8 cellular contexts compared by ENCODE assay signal in the genomic region with DNA sequence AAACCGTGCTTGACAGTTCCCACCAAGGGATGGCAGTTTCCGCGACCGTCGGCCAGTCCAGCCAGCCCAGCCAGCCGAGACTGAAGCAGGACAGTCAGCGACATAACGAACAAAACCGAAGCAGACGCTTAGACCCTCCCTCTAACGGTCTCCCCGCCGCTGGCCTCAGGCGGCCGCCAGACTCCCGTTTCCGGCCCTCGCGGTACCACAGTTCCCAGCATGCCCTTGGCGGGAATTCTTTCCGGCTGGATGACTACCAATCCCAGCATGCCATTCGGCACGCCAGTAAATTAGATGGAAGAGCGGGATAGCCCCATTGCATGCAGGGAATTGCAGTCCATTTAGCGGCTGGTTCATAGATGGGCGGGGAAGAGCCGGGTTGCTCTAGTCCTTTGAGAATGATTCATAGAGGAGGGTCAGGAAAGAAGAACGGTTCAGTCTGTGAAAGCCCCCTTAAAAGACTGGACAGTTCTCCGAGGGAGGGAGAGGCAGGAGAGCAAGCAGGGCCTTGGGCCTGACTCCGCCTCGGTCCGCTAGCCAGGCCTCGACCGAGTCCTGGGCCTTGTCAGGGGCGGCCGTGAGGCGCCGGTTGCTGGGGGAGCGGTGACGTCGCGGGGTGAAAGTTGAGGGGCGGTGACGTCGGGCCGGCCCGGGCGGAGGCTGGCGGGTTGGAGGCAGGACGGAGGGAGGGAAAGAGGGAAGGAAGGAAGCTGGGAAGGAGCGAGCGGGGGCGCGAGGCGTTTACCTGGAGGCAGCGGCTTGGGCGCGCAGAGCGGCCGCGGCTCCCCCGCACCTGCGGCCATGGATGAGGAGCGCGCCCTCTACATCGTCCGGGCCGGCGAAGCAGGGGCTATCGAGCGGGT. TPM values are rescaled to one million over a fixed set of nuclear protein-coding genes. Genes with fewer than 3 reads are reported as not detected.
DNase-seq lines count a peak whose midpoint lies in the region; ATAC-seq, FAIRE-seq and TF ChIP-seq lines count a peak whose summit lies in the region.

RIC8B (plus strand) TSS at position 738 of the 863 bp plus-strand sequence; CDS start at position 802, 64 bp downstream.

- peak within 1 kb of the TSS; percentile 95 for H3K4me3 Mint-ChIP-seq in Caco-2 (ENCODE audit: unreplicated experiment)

- H3K27me3 ChIP-seq in Caco-2 (replicated peaks; ENCODE audit: control insufficient read depth, insufficient read depth, low read length) (no peaks in the 10 kb centered on the region), HUES48 (ENCODE audit: control insufficient read depth, insufficient read depth, low read length) (no peaks in the 10 kb centered on the region), OCI-LY3 (ENCODE audit: low read depth, low read length) (peaks cover 12% of the 10 kb centered on the region), endothelial cell of umbilical vein (ENCODE audit: control insufficient read depth in 2 of 2, insufficient read depth in 2 of 2, low read length in 2 of 2) (no peaks in the 10 kb centered on the region)

- H3K9ac ChIP-seq in HUES48 (ENCODE audit: low read depth, low read length) (peak within 1 kb of the TSS; percentile 85), OCI-LY3 (ENCODE audit: low read length) (peak within 1 kb of the TSS; percentile 74), endothelial cell of umbilical vein (replicated peaks; ENCODE audit: extremely low read depth, insufficient read depth, low read length) (peak within 1 kb of the TSS; percentile 96)

- no peaks in the 10 kb centered on the region for H3K9me3 Mint-ChIP-seq in Caco-2 (ENCODE audit: unreplicated experiment)

- H3K4me2 ChIP-seq in OCI-LY3 (ENCODE audit: low read length) (peak within 1 kb of the TSS; percentile 77), endothelial cell of umbilical vein (ENCODE audit: insufficient read depth, low read length) (peak within 1 kb of the TSS; percentile 83)

- FAIRE-seq in endothelial cell of umbilical vein (lab: Jason Lieb, UNC) = peak; percentile 99

- peak within 1 kb of the TSS; percentile 79 for H3K4me3 ChIP-seq in Caco-2 (ENCODE audit: low read depth, low read length)
- H3K4me3 ChIP-seq in HUES48 (ENCODE audit: low read depth, low read length) = peak within 1 kb of the TSS; percentile 85
- peak within 1 kb of the TSS; percentile 94 for H3K4me3 ChIP-seq in OCI-LY3 (ENCODE audit: low read length)
- H3K4me3 ChIP-seq in endothelial cell of umbilical vein (replicated peaks in 1 of 3; ENCODE audit: insufficient read depth in 1 of 3, low read depth in 1 of 3, low read length in 3 of 3) = peak within 1 kb of the TSS; percentile 52 to 84 (median 74)

- no peaks in the 10 kb centered on the region for H3K27me3 Mint-ChIP-seq in Caco-2 (ENCODE audit: insufficient read depth, unreplicated experiment)

- peaks cover 31% of the 10 kb centered on the region for H3K79me2 ChIP-seq in OCI-LY3 (ENCODE audit: low read length)
- peaks cover 37% of the 10 kb centered on the region for H3K79me2 ChIP-seq in endothelial cell of umbilical vein (ENCODE audit: control insufficient read depth, insufficient read depth, low read length)

- dilution Hi-C loops in endothelial cell of umbilical vein (cut with MboI; ENCODE audit: extremely low pct_ligation_motif_present, low sequenced_read_pairs) = no loop called here

- H2AFZ ChIP-seq in OCI-LY3 (ENCODE audit: low read depth, low read length) = peak within 1 kb of the TSS; percentile 99
- peak within 1 kb of the TSS; percentile 89 for H2AFZ ChIP-seq in endothelial cell of umbilical vein (ENCODE audit: low read depth, low read length)

- peak within 1 kb of the TSS; percentile 97 for H3K27ac ChIP-seq in HUES48 (ENCODE audit: low read depth, low read length)
- peak within 1 kb of the TSS; percentile 62 for H3K27ac ChIP-seq in OCI-LY3 (ENCODE audit: low read length)
- H3K27ac ChIP-seq in endothelial cell of umbilical vein (ENCODE audit: insufficient read depth, low read depth, low read length) = peak within 1 kb of the TSS; percentile 91

- H3K4me1 Mint-ChIP-seq in Caco-2 (ENCODE audit: low read depth, unreplicated experiment) = peaks cover 14% of the 10 kb centered on the region

- ATAC-seq in GM21390 (IDR thresholded peaks at IDR 0.05; ENCODE audit: unreplicated experiment) = peak; percentile 87

- H4K20me1 ChIP-seq in OCI-LY3 (ENCODE audit: insufficient read depth, low read length) = no peaks in the 10 kb centered on the region
- H4K20me1 ChIP-seq in endothelial cell of umbilical vein (replicated peaks; ENCODE audit: control insufficient read depth, extremely low read depth, insufficient read depth, low read length) = no peaks in the 10 kb centered on the region

- CTCF ChIA-PET in Caco-2 (lab: Charles Lee) = interaction anchor here (0.5 kb wide), 1 partner anchor 12 kb away, joined by 3 read pairs; no protein-coding TSS in a partner anchor
- CTCF ChIA-PET in endothelial cell of umbilical vein (lab: Charles Lee) = interaction anchor here (1.0 kb wide), 1 partner anchor 11 kb away, joined by 3 read pairs; no protein-coding TSS in a partner anchor

- H3K36me3 ChIP-seq in Caco-2 (ENCODE audit: control insufficient read depth, insufficient read depth, low read length) (no peaks in the 10 kb centered on the region), HUES48 (ENCODE audit: control insufficient read depth, insufficient read depth, low read length) (0 out of 2 replicates have a peak, but pooled peaks cover 8% of the 10 kb centered on the region), OCI-LY3 (replicated peaks; ENCODE audit: low read depth, low read length) (no peaks in the 10 kb centered on the region), endothelial cell of umbilical vein (ENCODE audit: control insufficient read depth in 2 of 2, extremely low read depth in 1 of 2, insufficient read depth in 2 of 2, low read length in 2 of 2) (no peaks in the 10 kb centered on the region)

- peaks cover 8% of the 10 kb centered on the region for H3K36me3 Mint-ChIP-seq in Caco-2 (ENCODE audit: insufficient read depth, unreplicated experiment)

- H3K9me3 ChIP-seq in Caco-2 (no peaks in the 10 kb centered on the region), HUES48 (ENCODE audit: control insufficient read depth, insufficient read depth, low read length) (no peaks in the 10 kb centered on the region), OCI-LY3 (ENCODE audit: insufficient read depth, low read length) (no peaks in the 10 kb centered on the region), endothelial cell of umbilical vein (replicated peaks; ENCODE audit: control insufficient read depth, insufficient read depth, low read length) (no peaks in the 10 kb centered on the region)

- intact Hi-C loops in Caco-2 (cut with micrococcal nuclease; ENCODE audit: unreplicated experiment) (loop anchor here (1.0 to 5.0 kb wide), 3 partner anchors 17 to 183 kb away; partner anchors contain the start of gene TMEM263), endothelial cell of umbilical vein (cut with micrococcal nuclease) (loop anchor here (1.0 to 5.0 kb wide), 6 partner anchors 67 to 527 kb away; partner anchors contain the start of genes CKAP4, CRY1, POLR3B and TCP11L2)

- POLR2A ChIA-PET in Caco-2 (lab: Charles Lee) (interaction anchor here (0.6 to 1.0 kb wide), 3 partner anchors 14 to 416 kb away, joined by 3 read pairs; no protein-coding TSS in a partner anchor), endothelial cell of umbilical vein (lab: Charles Lee) (interaction anchor here (0.6 to 1.0 kb wide), 3 partner anchors 16 to 181 kb away, joined by 4 read pairs; partner anchors contain the start of gene TMEM263)

- BruUV-seq in Caco-2 (replicated peaks; lab: Mats Ljungman, UMichigan) (no TSS peak), endothelial cell of umbilical vein (replicated peaks; lab: Mats Ljungman, UMichigan) (no TSS peak)

- TF ChIP-seq CTCF in Caco-2 (IDR thresholded peaks at IDR 0.05; ENCODE audit: insufficient read depth in 1 of 2, low read depth in 1 of 2, low read length in 1 of 2, severe bottlenecking in 1 of 2, unreplicated experiment in 1 of 2) (peak in 1 of 2 experiments; percentile 7), OCI-LY3 (IDR thresholded peaks at IDR 0.05; ENCODE audit: low read depth, low read length) (peak; percentile 9; the same call in 1 of the 2 replicates), endothelial cell of umbilical vein (IDR thresholded peaks at IDR 0.05; ENCODE audit: extremely low read depth in 1 of 2, insufficient read depth in 1 of 2, low read depth in 1 of 2, low read length in 2 of 2) (peak in 1 of 2 donors; percentile 2)

- H3K9me1 ChIP-seq in endothelial cell of umbilical vein (replicated peaks; ENCODE audit: control insufficient read depth, extremely low read depth, insufficient read depth, low read length) = no peaks in the 10 kb centered on the region

- peak within 1 kb of the TSS; percentile 98 for H3K27ac Mint-ChIP-seq in Caco-2 (ENCODE audit: unreplicated experiment)

- H3K4me1 ChIP-seq in Caco-2 = peaks cover 11% of the 10 kb centered on the region; the same call in 1 of the 2 replicates
- H3K4me1 ChIP-seq in HUES48 (ENCODE audit: control insufficient read depth, insufficient read depth, low read length) = peaks cover 44% of the 10 kb centered on the region
- H3K4me1 ChIP-seq in OCI-LY3 (ENCODE audit: low read length) = peaks cover 12% of the 10 kb centered on the region
- peaks cover 12% of the 10 kb centered on the region for H3K4me1 ChIP-seq in endothelial cell of umbilical vein (ENCODE audit: control insufficient read depth, extremely low read depth, insufficient read depth, low read length)

- DNase-seq in Caco-2 (peak; percentile 96 to 98), activated T-cell treated with anti-CD3 and anti-CD28 coated beads for 1 hour (ENCODE audit: low read depth) (peak; percentile 57), endothelial cell of umbilical vein (ENCODE audit: low read depth, low spot score) (peak; percentile 99), middle frontal gyrus (ENCODE audit: extremely low spot score, low spot score) (peak; percentile 96)
- peak; percentile 74 to 77 for DNase-seq in stimulated activated CD8-positive, alpha-beta memory T cell treated with anti-CD3 and anti-CD28 coated beads, Interleukin-2, amount 100 ng/mL, for 48 hours (ENCODE audit: low read depth in 2 of 2)

- peak; percentile 91 for TF ChIP-seq POLR2A in endothelial cell of umbilical vein (IDR thresholded peaks at IDR 0.05; ENCODE audit: low read depth, low read length)

TF ChIP-seq in endothelial cell of umbilical vein, 7 proteins besides CTCF, POLR2A, EP300 and RAD21 (continues in another document):
- TF ChIP-seq FOS (IDR thresholded peaks at IDR 0.05; ENCODE audit: borderline replicate concordance, insufficient read depth, low read length) (peak; percentile 66), POLR2AphosphoS5 (IDR thresholded peaks at IDR 0.05; ENCODE audit: insufficient read depth, low read depth, low read length) (peak; percentile 67), MYC (IDR thresholded peaks at IDR 0.05; ENCODE audit: low read depth, low read length) (no peak)

RNA-seq across cellular contexts. Expression of gene RIC8B, which starts in this region (rescaled TPM):
- total RNA-seq in Caco-2 (2022) (7.8 and 7.9 TPM in 2 replicates), endothelial cell of umbilical vein (13.7 and 16.5 TPM in 2 replicates)
- polyA plus RNA-seq in endothelial cell of umbilical vein = 4.1 and 4.6 TPM in 2 replicates
- 4.8 and 5.7 TPM in 2 replicates for polyA plus RNA-seq in endothelial cell of umbilical vein (2011; cell fraction: cytosol; rRNA removed)
- 20.6 and 21.6 TPM in 2 replicates for polyA plus RNA-seq in endothelial cell of umbilical vein (2011; cell fraction: nucleus; rRNA removed)
- polyA plus RNA-seq in endothelial cell of umbilical vein (2012) = 8.2 and 10.4 TPM in 2 replicates
- 13.9 and 16.0 TPM in 2 replicates for polyA minus RNA-seq in endothelial cell of umbilical vein
- polyA minus RNA-seq in endothelial cell of umbilical vein (2011; cell fraction: cytosol; rRNA and poly(A)+ RNA removed) = 5.0 TPM
- 22.4 and 36.6 TPM in 2 replicates for polyA minus RNA-seq in endothelial cell of umbilical vein (2011; cell fraction: nucleus; rRNA and poly(A)+ RNA removed)

Comparison
In these comparisons a context has a peak if more than half of its experiments do, and no peak if none do; other contexts are left out.
1. Peak in every context shown above with its lines: DNase-seq, ATAC-seq, H3K4me3 ChIP-seq and H3K27ac ChIP-seq.